9 cellular contexts compared by ENCODE assay signal in the genomic region with DNA sequence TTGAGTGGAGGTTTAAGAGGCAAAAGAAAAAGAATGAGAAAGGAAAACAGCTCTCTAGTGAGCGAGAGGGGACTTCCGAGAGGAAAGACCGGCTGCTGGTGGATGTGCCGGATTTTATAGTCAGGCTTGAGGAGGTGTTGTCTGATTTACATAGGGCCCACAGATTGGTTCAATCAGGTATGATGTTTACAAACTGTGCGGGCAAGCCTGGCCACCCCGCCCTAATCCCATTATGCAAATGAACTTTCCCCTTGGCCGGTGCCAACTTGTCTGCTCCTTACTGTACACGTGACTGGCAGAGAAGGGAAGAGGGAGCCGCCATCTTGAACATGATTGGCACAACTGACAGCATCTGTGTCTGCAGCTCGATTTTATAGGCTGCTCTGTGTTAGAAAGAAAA. TPM values are rescaled to one million over a fixed set of nuclear protein-coding genes. Genes with fewer than 3 reads are reported as not detected.
DNase-seq lines count a peak whose midpoint lies in the region; ATAC-seq, FAIRE-seq and TF ChIP-seq lines count a peak whose summit lies in the region.
"Had no signal": no experiment of that assay in that cellular context is flagged by ENCODE, and none has a peak within 500 bp of the region (broad histone marks: within the 10 kb centered on the region; RNA-seq: fewer than 3 reads in every experiment).

No MANE protein-coding gene starts in this region.

- no peaks in the 10 kb centered on the region for H3K36me3 ChIP-seq in RWPE2 (ENCODE audit: low read depth)
- no peaks in the 10 kb centered on the region for H3K36me3 ChIP-seq in HepG2 (replicated peaks in 1 of 2; ENCODE audit: control insufficient read depth in 1 of 2, insufficient read depth in 2 of 2, low read length in 2 of 2)
- H3K36me3 ChIP-seq: cardiac muscle cell had no signal

- TF ChIP-seq POLR2A in HepG2 (IDR thresholded peaks at IDR 0.05; ENCODE audit: insufficient read depth in 1 of 2, low read depth in 2 of 2, low read length in 2 of 2), result no peak

- DNase-seq in DMS153 (lab: John Stamatoyannopoulos, UW) (peak; percentile 96), NCI-H146 treated with DMSO at 0.1 percent for 48 hours (lab: John Stamatoyannopoulos, UW; ENCODE audit: unreplicated experiment) (peak; percentile 74), RWPE2 (ENCODE audit: low spot score) (no peak), HepG2 (ENCODE audit: low spot score) (no peak), SW 1271 (lab: John Stamatoyannopoulos, UW) (no peak), foreskin melanocyte (no peak), dermis blood vessel endothelial cell (no peak)

- no peaks in the 10 kb centered on the region for H4K20me1 ChIP-seq in HepG2 (ENCODE audit: insufficient read depth, low read length)

- in situ Hi-C loops in HepG2 (cut with HindIII; ENCODE audit: extremely low pct_ligation_motif_present, low pct_unique_long_range_greater_than_20kb), result no loop called here

- H3K9me3 ChIP-seq in RWPE2 (ENCODE audit: severe bottlenecking) (no peaks in the 10 kb centered on the region), HepG2 (ENCODE audit: low read length) (no peaks in the 10 kb centered on the region)

- POLR2A ChIA-PET in HepG2 (lab: Yijun Ruan, JAX), result no interaction called here

- no peak for TF ChIP-seq RAD21 in HepG2 (CRISPR knock-in tag; IDR thresholded peaks at IDR 0.05)

- TF ChIP-seq EP300 in HepG2 (IDR thresholded peaks at IDR 0.05; ENCODE audit: low read depth in 2 of 2, low read length in 2 of 2) (no peak), HepG2 (CRISPR knock-in tag; IDR thresholded peaks at IDR 0.05; ENCODE audit: borderline replicate concordance) (no peak)

- H3K27me3 ChIP-seq in RWPE2 (ENCODE audit: insufficient read depth, poor library complexity, severe bottlenecking) (no peaks in the 10 kb centered on the region), HepG2 (ENCODE audit: control insufficient read depth in 1 of 2, insufficient read depth in 2 of 2, low read length in 2 of 2) (peaks cover 3 to 22% of the 10 kb centered on the region in 2 experiments; a peak in 4 of 5 replicates)
- H3K27me3 ChIP-seq: cardiac muscle cell had no signal

- H3K79me2 ChIP-seq in HepG2 (ENCODE audit: insufficient read depth, low read length), result no peaks in the 10 kb centered on the region

- 17% methylated on average over 10 of the region's 10 CpGs for WGBS in HepG2 (ENCODE audit: low lambda C conversion rate)

- TF ChIP-seq CTCF in RWPE2 (IDR thresholded peaks at IDR 0.05; ENCODE audit: poor library complexity, severe bottlenecking) (no peak), HepG2 (CRISPR knock-in tag; IDR thresholded peaks at IDR 0.05) (no peak)

- H3K27ac ChIP-seq in RWPE2 (ENCODE audit: poor library complexity, severe bottlenecking) (no peak overlapping the region), HepG2 (ENCODE audit: extremely low read length, insufficient read depth, low read length) (no peak overlapping the region)
- H3K27ac ChIP-seq: cardiac muscle cell had no signal

- H3K4me3 ChIP-seq in RWPE2 (ENCODE audit: severe bottlenecking) (no peak overlapping the region), HepG2 (replicated peaks in 1 of 3; ENCODE audit: insufficient read depth in 1 of 3, low read depth in 2 of 3, low read length in 3 of 3) (no peak overlapping the region)
- H3K4me3 ChIP-seq: cardiac muscle cell had no signal

- 0 out of 2 replicates have a peak overlapping the region, but pooled peaks have one; percentile 15 for H3K4me2 ChIP-seq in HepG2 (ENCODE audit: low read depth, low read length)

- FAIRE-seq in HepG2 (lab: Jason Lieb, UNC), result no peak

- CTCF ChIA-PET in HepG2 (lab: Yijun Ruan, JAX; ENCODE audit: low intra/inter-chr PET ratio, low total read pairs), result no interaction called here

- peak; percentile 50; the same call in 2 of the 3 replicates for ATAC-seq in RWPE2 (ENCODE audit: low read depth)
- ATAC-seq in HepG2, result no peak
- ATAC-seq in HG02840 (IDR thresholded peaks at IDR 0.05; ENCODE audit: low FRiP score, unreplicated experiment), result no peak

- H2AFZ ChIP-seq in HepG2 (ENCODE audit: low read length), result no peak overlapping the region

- H3K4me1 ChIP-seq in RWPE2 (ENCODE audit: insufficient read depth, poor library complexity, severe bottlenecking) (no peaks in the 10 kb centered on the region), HepG2 (ENCODE audit: insufficient read depth, low read length) (peaks cover 48% of the 10 kb centered on the region)

- no peak overlapping the region for H3K9ac ChIP-seq in HepG2 (ENCODE audit: insufficient read depth, low read depth, low read length)

- no TSS peak for BruUV-seq in HepG2 (replicated peaks; lab: Mats Ljungman, UMichigan)

- intact Hi-C loops in HepG2 (cut with micrococcal nuclease; ENCODE audit: unreplicated experiment), result no loop called here

TF ChIP-seq in HepG2, 621 proteins besides CTCF, POLR2A, EP300 and RAD21 (continues in another document):
- TF ChIP-seq TAF1 (CRISPR knock-in tag; IDR thresholded peaks at IDR 0.05) (no peak), ZNF460 (CRISPR knock-in tag; IDR thresholded peaks at IDR 0.05; ENCODE audit: borderline replicate concordance) (no peak), TGIF2 (CRISPR knock-in tag; IDR thresholded peaks at IDR 0.05) (no peak), FOXA1 (IDR thresholded peaks at IDR 0.05) (no peak), FOXA1 (CRISPR knock-in tag; IDR thresholded peaks at IDR 0.05) (no peak), MTA1 (CRISPR knock-in tag; IDR thresholded peaks at IDR 0.05; ENCODE audit: borderline replicate concordance) (no peak), HDAC1 (CRISPR knock-in tag; IDR thresholded peaks at IDR 0.05) (no peak), ZNF598 (CRISPR knock-in tag; IDR thresholded peaks at IDR 0.05; ENCODE audit: borderline replicate concordance) (no peak), POGZ (CRISPR knock-in tag; IDR thresholded peaks at IDR 0.05) (no peak), ZIK1 (CRISPR knock-in tag; IDR thresholded peaks at IDR 0.05; ENCODE audit: borderline replicate concordance, low read depth) (no peak), ZNF558 (CRISPR knock-in tag; IDR thresholded peaks at IDR 0.05; ENCODE audit: borderline replicate concordance) (no peak)

RNA-seq across cellular contexts. Expression of a gene that starts 44.7 kb away (rescaled TPM):
- total RNA-seq in HepG2 (2016; rRNA removed; fragmentation: Illumina TruSeq; extraction: Trizol), result 0.42 and 0.91 TPM in 2 replicates
- total RNA-seq in HepG2 (2016; cell fraction: cytosol; rRNA removed; fragmentation: Illumina TruSeq; extraction: Trizol; ENCODE audit: low read depth), result 0.18 and 0.20 TPM in 2 replicates
- 0.55 and 0.93 TPM in 2 replicates for total RNA-seq in HepG2 (2016; cell fraction: insoluble cytoplasmic fraction; rRNA removed; fragmentation: Illumina TruSeq; extraction: Trizol)
- 0.69 and 0.74 TPM in 2 replicates for total RNA-seq in HepG2 (2016; cell fraction: membrane; rRNA removed; fragmentation: Illumina TruSeq; extraction: Trizol)
- total RNA-seq in HepG2 (2016; cell fraction: nucleus; rRNA removed; fragmentation: Illumina TruSeq; extraction: Trizol), result 0.31 and 0.81 TPM in 2 replicates
- polyA plus RNA-seq in HepG2 (2011; rRNA removed), result 1.5 and 1.8 TPM in 2 replicates
- polyA plus RNA-seq in HepG2 (2011; cell fraction: cytosol; rRNA removed), result 1.5 and 3.9 TPM in 2 replicates
- polyA plus RNA-seq in HepG2 (2011; cell fraction: nucleus; rRNA removed), result 3.8 and 4.4 TPM in 2 replicates
- polyA plus RNA-seq in HepG2 (2012), result 0.38 and 0.64 TPM in 2 replicates
- polyA plus RNA-seq in HepG2 (2016; cell fraction: cytosol; fragmentation: Illumina TruSeq; extraction: Trizol; ENCODE audit: low read depth), result 0.08 and 0.19 TPM in 2 replicates
- 0.67 and 0.83 TPM in 2 replicates for polyA plus RNA-seq in HepG2 (2016; cell fraction: insoluble cytoplasmic fraction; fragmentation: Illumina TruSeq; extraction: Trizol; ENCODE audit: low read depth)
- polyA plus RNA-seq in HepG2 (2016; cell fraction: membrane; fragmentation: Illumina TruSeq; extraction: Trizol; ENCODE audit: low read depth), result 0.63 and 0.93 TPM in 2 replicates
- 1.1 and 1.2 TPM in 2 replicates for polyA plus RNA-seq in HepG2 (2016; cell fraction: nucleus; fragmentation: Illumina TruSeq; extraction: Trizol; ENCODE audit: insufficient read depth, low read depth)
- 1.5 and 4.9 TPM in 2 replicates for polyA minus RNA-seq in HepG2 (2011; rRNA and poly(A)+ RNA removed; ENCODE audit: low replicate concordance)
- 1.5 and 1.8 TPM in 2 replicates for polyA minus RNA-seq in HepG2 (2011; cell fraction: cytosol; rRNA and poly(A)+ RNA removed)
- 0.99 and 1.4 TPM in 2 replicates for polyA minus RNA-seq in HepG2 (2011; cell fraction: nucleus; rRNA and poly(A)+ RNA removed)
- total RNA-seq in dermis blood vessel endothelial cell, result 313 and 423 TPM in 2 replicates

RNA-seq across cellular contexts. Expression of a gene that starts 58.4 kb away (rescaled TPM):
- total RNA-seq in HepG2 (2016; rRNA removed; fragmentation: Illumina TruSeq; extraction: Trizol) (19.3 and 32.1 TPM in 2 replicates), dermis blood vessel endothelial cell (58.5 and 72.8 TPM in 2 replicates)
- 3.2 and 3.8 TPM in 2 replicates for total RNA-seq in HepG2 (2016; cell fraction: cytosol; rRNA removed; fragmentation: Illumina TruSeq; extraction: Trizol; ENCODE audit: low read depth)
- total RNA-seq in HepG2 (2016; cell fraction: insoluble cytoplasmic fraction; rRNA removed; fragmentation: Illumina TruSeq; extraction: Trizol), result 22.5 and 34.8 TPM in 2 replicates
- total RNA-seq in HepG2 (2016; cell fraction: membrane; rRNA removed; fragmentation: Illumina TruSeq; extraction: Trizol), result 6.8 and 8.5 TPM in 2 replicates
- 46.5 and 54.1 TPM in 2 replicates for total RNA-seq in HepG2 (2016; cell fraction: nucleus; rRNA removed; fragmentation: Illumina TruSeq; extraction: Trizol)
- polyA plus RNA-seq in HepG2 (2011; rRNA removed), result 19.6 and 21.4 TPM in 2 replicates
- polyA plus RNA-seq in HepG2 (2011; cell fraction: cytosol; rRNA removed), result 7.4 and 8.9 TPM in 2 replicates
- 30.7 and 32.0 TPM in 2 replicates for polyA plus RNA-seq in HepG2 (2011; cell fraction: nucleus; rRNA removed)
- polyA plus RNA-seq in HepG2 (2012), result 10.8 and 12.4 TPM in 2 replicates
- 1.7 and 1.8 TPM in 2 replicates for polyA plus RNA-seq in HepG2 (2016; cell fraction: cytosol; fragmentation: Illumina TruSeq; extraction: Trizol; ENCODE audit: low read depth)
- 14.0 and 14.1 TPM in 2 replicates for polyA plus RNA-seq in HepG2 (2016; cell fraction: insoluble cytoplasmic fraction; fragmentation: Illumina TruSeq; extraction: Trizol; ENCODE audit: low read depth)
- polyA plus RNA-seq in HepG2 (2016; cell fraction: membrane; fragmentation: Illumina TruSeq; extraction: Trizol; ENCODE audit: low read depth), result 2.6 and 3.8 TPM in 2 replicates
- 79.8 and 79.9 TPM in 2 replicates for polyA plus RNA-seq in HepG2 (2016; cell fraction: nucleus; fragmentation: Illumina TruSeq; extraction: Trizol; ENCODE audit: insufficient read depth, low read depth)
- 28.9 and 136 TPM in 2 replicates for polyA minus RNA-seq in HepG2 (2011; rRNA and poly(A)+ RNA removed; ENCODE audit: low replicate concordance)
- 6.3 and 10.3 TPM in 2 replicates for polyA minus RNA-seq in HepG2 (2011; cell fraction: cytosol; rRNA and poly(A)+ RNA removed)
- 49.8 and 65.3 TPM in 2 replicates for polyA minus RNA-seq in HepG2 (2011; cell fraction: nucleus; rRNA and poly(A)+ RNA removed)

Comparison
In these comparisons a context has a peak if more than half of its experiments do, and no peak if none do; other contexts are left out.
1. DNase-seq: peak in DMS153 (single experiment) and NCI-H146 treated with DMSO at 0.1 percent for 48 hours (single experiment); none in RWPE2 (single experiment), HepG2 (single experiment), SW 1271 (0 of 2), foreskin melanocyte (single experiment) and dermis blood vessel endothelial cell (single experiment).
2. RNA of a gene that starts 44.7 kb away (total RNA-seq): 313 to 423 TPM in dermis blood vessel endothelial cell; 0.18 to 0.93 TPM in HepG2; every median in the first group is over 100 times any median in the second.